ENCODE assay signal across 10 cellular contexts in genomic region chr9:90044710-90045151, GRCh38.
DNase-seq lines count a peak whose midpoint lies in the region; ATAC-seq lines count a peak whose summit lies in the region.
"Had no signal": no experiment of that assay in that cellular context is flagged by ENCODE, and none has a peak within 500 bp of the region (broad histone marks: within the 10 kb centered on the region; RNA-seq: fewer than 3 reads in every experiment).

No MANE protein-coding gene starts in this region.

- DNase-seq in DMS153 (lab: John Stamatoyannopoulos, UW) (peak; percentile 99), LoVo (ENCODE audit: low spot score) (peak; percentile 73), SHP77 treated with DMSO at 0.1 percent for 48 hours (lab: John Stamatoyannopoulos, UW) (peak; percentile 63), islet precursor cell (peak; percentile 85), NCI-H82 (lab: John Stamatoyannopoulos, UW) (no peak)
- no peak for DNase-seq in stimulated activated naive CD4-positive, alpha-beta T cell treated with Interleukin-2 at 50 U/mL for 16 hours (lab: John Stamatoyannopoulos, UW)
- DNase-seq: effector memory CD4-positive, alpha-beta T cell; left ventricle myocardium inferior had no signal

- no peak for ATAC-seq in HG02678 (IDR thresholded peaks at IDR 0.05; ENCODE audit: unreplicated experiment)
- ATAC-seq in GM19351 (IDR thresholded peaks at IDR 0.05; ENCODE audit: unreplicated experiment): no peak

Comparison
In these comparisons a context has a peak if more than half of its experiments do, and no peak if none do; other contexts are left out.
1. DNase-seq: peak in DMS153 (single experiment), LoVo (single experiment), SHP77 treated with DMSO at 0.1 percent for 48 hours (single experiment) and islet precursor cell (single experiment); none in stimulated activated naive CD4-positive, alpha-beta T cell treated with Interleukin-2 at 50 U/mL for 16 hours (single experiment) and NCI-H82 (single experiment).